In genomic region chr1:21439721-21440629, GRCh38 we compare ENCODE assay signal across 8 cellular contexts. TPM values are rescaled to one million over a fixed set of nuclear protein-coding genes. Genes with fewer than 3 reads are reported as not detected.
DNase-seq lines count a peak whose midpoint lies in the region; ATAC-seq and TF ChIP-seq lines count a peak whose summit lies in the region.

TSS of gene NBPF3 (plus strand) at chr1:21440137. CDS start at chr1:21445087, 4,950 bp downstream.

- peak within 1 kb of the TSS; percentile 63 to 71 for H3K9ac ChIP-seq in colonic mucosa (ENCODE audit: low read depth in 2 of 2, low read length in 2 of 2)

- intact Hi-C loops in colonic mucosa (cut with DNase I) (no loop called here), left colon (cut with DNase I, micrococcal nuclease) (no loop called here)

- peak within 1 kb of the TSS; percentile 55 for H3K4me3 ChIP-seq in colonic mucosa

- ATAC-seq in HG03108 (IDR thresholded peaks at IDR 0.05; ENCODE audit: unreplicated experiment) (peak; percentile 93), left colon (peak; percentile 95)

- H3K27me3 ChIP-seq in colonic mucosa = no peaks in the 10 kb centered on the region

- no peaks in the 10 kb centered on the region for H3K9me3 ChIP-seq in colonic mucosa

- TF ChIP-seq CTCF in colonic mucosa (IDR thresholded peaks at IDR 0.05) = no peak

- DNase-seq in NCI-H2081 (lab: John Stamatoyannopoulos, UW) (peak; percentile 77 to 90), NCI-H2081 treated with DMSO at 0.1 percent for 48 hours (lab: John Stamatoyannopoulos, UW) (no peak), NCI-H2227 treated with DMSO at 0.1 percent for 48 hours (lab: John Stamatoyannopoulos, UW) (peak; percentile 82), colonic mucosa (peak; percentile 96), left colon (peak; percentile 81 to 90)
- peak; percentile 81 to 84 for DNase-seq in activated CD4-positive, alpha-beta T cell treated with anti-CD3 and anti-CD28 coated beads for 4 hours
- peak; percentile 58 to 84 (median 76) for DNase-seq in stimulated activated CD4-positive, alpha-beta T cell treated with anti-CD3 and anti-CD28 coated beads, Interleukin-1b, Interleukin-23, amount 100 ng/mL, for 24 hours (ENCODE audit: low read depth in 4 of 4, low spot score in 1 of 4)

- H3K27ac ChIP-seq in colonic mucosa = no peak within 1 kb of the TSS

- no peaks in the 10 kb centered on the region for H3K36me3 ChIP-seq in colonic mucosa

- no peaks in the 10 kb centered on the region for H3K4me1 ChIP-seq in colonic mucosa

RNA-seq across cellular contexts. Expression of gene NBPF3, which starts in this region (rescaled TPM):
- 1 to 10 TPM; 4.7 to 8.0 TPM for total RNA-seq in colonic mucosa
- 1 to 10 TPM; 4.4 to 9.5 TPM for total RNA-seq in left colon
